10 cellular contexts compared by ENCODE assay signal in genomic region chr2:54053830-54054229, GRCh38.
DNase-seq lines count a peak whose midpoint lies in the region; ATAC-seq and TF ChIP-seq lines count a peak whose summit lies in the region.
"Had no signal": no experiment of that assay in that cellular context is flagged by ENCODE, and none has a peak within 500 bp of the region (broad histone marks: within the 10 kb centered on the region; RNA-seq: fewer than 3 reads in every experiment).

No MANE protein-coding gene starts in this region.

- no peak overlapping the region for H2AFZ ChIP-seq in mammary epithelial cell (ENCODE audit: low read depth, low read length)

- no peak for TF ChIP-seq POLR2A in breast epithelium (IDR thresholded peaks at IDR 0.05)
- TF ChIP-seq POLR2A in vagina (IDR thresholded peaks at IDR 0.05) = no peak

- no peaks in the 10 kb centered on the region for H3K9me3 Mint-ChIP-seq in activated naive CD8-positive, alpha-beta T cell treated with anti-CD3 and anti-CD28 coated beads, Interleukin-2, amount 10 ng/mL, durations not matched to agents 7 days and 5 days

- intact Hi-C loops in breast epithelium (cut with DNase I; ENCODE audit: low total_unique reads) (no loop called here), mammary epithelial cell (cut with micrococcal nuclease) (loop anchor here (2.0 kb wide), 1 partner anchor 49 kb away; no protein-coding TSS in a partner anchor), vagina (cut with DNase I) (no loop called here)

- DNase-seq in breast epithelium (ENCODE audit: low spot score in 2 of 2) (no peak), mammary epithelial cell (no peak), mesenteric fat pad (ENCODE audit: low spot score) (no peak), NCI-H187 (lab: John Stamatoyannopoulos, UW) (no peak), vagina (ENCODE audit: extremely low spot score in 2 of 2) (no peak), SIG-M5 (lab: John Stamatoyannopoulos, UW) (no peak)
- DNase-seq in activated naive CD8-positive, alpha-beta T cell treated with anti-CD3 and anti-CD28 coated beads, Interleukin-2, amount 10 ng/mL, durations not matched to agents 7 days and 5 days = no peak
- DNase-seq: NCI-H446 treated with DMSO at 0.1 percent for 48 hours; stimulated activated CD4-positive, alpha-beta T cell treated with anti-CD3 and anti-CD28 coated beads, Interleukin-4, amount 100 ng/mL, for 4 hours had no signal

- BruUV-seq in mammary epithelial cell (replicated peaks; lab: Mats Ljungman, UMichigan) = no TSS peak

- H3K4me1 ChIP-seq in breast epithelium (no peaks in the 10 kb centered on the region), mammary epithelial cell (ENCODE audit: insufficient read depth, low read length) (peaks cover under 1% of the 10 kb centered on the region), vagina (peaks cover 3% of the 10 kb centered on the region)

- H3K9ac ChIP-seq in mammary epithelial cell (ENCODE audit: insufficient read depth, low read length) = no peak overlapping the region

- peaks cover 13% of the 10 kb centered on the region for H3K36me3 Mint-ChIP-seq in activated naive CD8-positive, alpha-beta T cell treated with anti-CD3 and anti-CD28 coated beads, Interleukin-2, amount 10 ng/mL, durations not matched to agents 7 days and 5 days

- in situ Hi-C loops in mammary epithelial cell (cut with MboI; ENCODE audit: low sequenced_read_pairs in 2 of 2) = no loop called here

- H4K20me1 ChIP-seq in mammary epithelial cell (ENCODE audit: insufficient read depth, low read length) = no peaks in the 10 kb centered on the region

- 97% methylated on average over 2 of the region's 2 CpGs for WGBS in mammary epithelial cell (ENCODE audit: low coverage, missing lambda C conversion rate)

- no peak overlapping the region for H3K27ac Mint-ChIP-seq in activated naive CD8-positive, alpha-beta T cell treated with anti-CD3 and anti-CD28 coated beads, Interleukin-2, amount 10 ng/mL, durations not matched to agents 7 days and 5 days

- H3K36me3 ChIP-seq in breast epithelium = no peaks in the 10 kb centered on the region
- no peaks in the 10 kb centered on the region for H3K36me3 ChIP-seq in mammary epithelial cell (ENCODE audit: insufficient read depth, low read length)
- H3K36me3 ChIP-seq in vagina = peaks cover 0 to 5% of the 10 kb centered on the region in 2 donors

- H3K27ac ChIP-seq in breast epithelium (peak overlapping the region; percentile 8 to 14), mammary epithelial cell (ENCODE audit: insufficient read depth, low read depth, low read length) (no peak overlapping the region), vagina (no peak overlapping the region)

- H3K4me3 Mint-ChIP-seq in activated naive CD8-positive, alpha-beta T cell treated with anti-CD3 and anti-CD28 coated beads, Interleukin-2, amount 10 ng/mL, durations not matched to agents 7 days and 5 days = peak overlapping the region; percentile 64

- dilution Hi-C loops in mammary epithelial cell (cut with HindIII; ENCODE audit: low sequenced_read_pairs) = no loop called here

- CTCF ChIA-PET in mammary epithelial cell (lab: Charles Lee; ENCODE audit: low non-redundant PET) = interaction anchor here (0.5 kb wide), 1 partner anchor 109 kb away, joined by 3 read pairs; no protein-coding TSS in a partner anchor

- no peaks in the 10 kb centered on the region for H3K9me3 ChIP-seq in breast epithelium
- no peaks in the 10 kb centered on the region for H3K9me3 ChIP-seq in mammary epithelial cell (replicated peaks; ENCODE audit: insufficient read depth, low read length)
- H3K9me3 ChIP-seq in vagina = no peaks in the 10 kb centered on the region

- H3K27me3 Mint-ChIP-seq in activated naive CD8-positive, alpha-beta T cell treated with anti-CD3 and anti-CD28 coated beads, Interleukin-2, amount 10 ng/mL, durations not matched to agents 7 days and 5 days = no peaks in the 10 kb centered on the region

- H3K27me3 ChIP-seq in breast epithelium = no peaks in the 10 kb centered on the region
- H3K27me3 ChIP-seq in mammary epithelial cell (ENCODE audit: insufficient read depth, low read length) = no peaks in the 10 kb centered on the region
- no peaks in the 10 kb centered on the region for H3K27me3 ChIP-seq in vagina

- ATAC-seq in HG03108 (IDR thresholded peaks at IDR 0.05; ENCODE audit: unreplicated experiment) = peak; percentile 42
- ATAC-seq in activated naive CD8-positive, alpha-beta T cell treated with anti-CD3 and anti-CD28 coated beads, Interleukin-2, amount 10 ng/mL, durations not matched to agents 7 days and 5 days (ENCODE audit: low read depth) = no peak

- POLR2A ChIA-PET in activated naive CD8-positive, alpha-beta T cell treated with anti-CD3 and anti-CD28 coated beads, Interleukin-2, amount 10 ng/mL, durations not matched to agents 7 days and 5 days (lab: Charles Lee) = interaction anchor here (1.0 kb wide), 1 partner anchor 83 kb away, joined by 3 read pairs; the partner anchor contains the start of gene PSME4

- TF ChIP-seq CTCF in breast epithelium (IDR thresholded peaks at IDR 0.05) = no peak
- TF ChIP-seq CTCF in mammary epithelial cell (conservative IDR thresholded peaks at IDR 0.05 in 1 of 2, IDR thresholded peaks at IDR 0.05 in 1 of 2; ENCODE audit: extremely low read depth in 1 of 2, insufficient read depth in 1 of 2, low read depth in 1 of 2, low read length in 2 of 2) = no peak
- no peak for TF ChIP-seq CTCF in vagina (IDR thresholded peaks at IDR 0.05)

- peaks cover 18% of the 10 kb centered on the region for H3K4me1 Mint-ChIP-seq in activated naive CD8-positive, alpha-beta T cell treated with anti-CD3 and anti-CD28 coated beads, Interleukin-2, amount 10 ng/mL, durations not matched to agents 7 days and 5 days

- no peak overlapping the region for H3K4me2 ChIP-seq in mammary epithelial cell (ENCODE audit: insufficient read depth, low read depth, low read length)

- no peak overlapping the region for H3K4me3 ChIP-seq in breast epithelium
- no peak overlapping the region for H3K4me3 ChIP-seq in mammary epithelial cell (replicated peaks in 1 of 3; ENCODE audit: insufficient read depth in 1 of 3, low read depth in 2 of 3, low read length in 3 of 3)
- no peak overlapping the region for H3K4me3 ChIP-seq in vagina

- H3K79me2 ChIP-seq in mammary epithelial cell (ENCODE audit: insufficient read depth, low read length) = no peaks in the 10 kb centered on the region

Comparison
In these comparisons a context has a peak if more than half of its experiments do, and no peak if none do; other contexts are left out.
1. H3K27ac ChIP-seq: peak in breast epithelium (2 of 2); none in mammary epithelial cell (single experiment) and vagina (single experiment).